ENCODE assay signal across 8 cellular contexts in genomic region chr6:169589699-169590257, GRCh38.
A peak's percentile ranks its signal among the peaks of the same experiment; 100 is the strongest.
DNase-seq lines count a peak whose midpoint lies in the region; ATAC-seq and TF ChIP-seq lines count a peak whose summit lies in the region.

No MANE protein-coding gene starts in this region.

- H3K4me1 ChIP-seq in BLaER1, result peaks cover 20% of the 10 kb centered on the region
- peaks cover 5% of the 10 kb centered on the region for H3K4me1 ChIP-seq in psoas muscle

- no peaks in the 10 kb centered on the region for H4K20me1 ChIP-seq in BLaER1

- H3K9me3 Mint-ChIP-seq in activated T-helper 17 cell treated with anti-CD3 and anti-CD28 coated beads, Interleukin-2, amount 50 U/mL, for 72 hours, result no peaks in the 10 kb centered on the region
- H3K9me3 Mint-ChIP-seq in natural killer cell, result no peaks in the 10 kb centered on the region

- H3K4me1 Mint-ChIP-seq in activated T-helper 17 cell treated with anti-CD3 and anti-CD28 coated beads, Interleukin-2, amount 50 U/mL, for 72 hours, result peaks cover 22% of the 10 kb centered on the region
- H3K4me1 Mint-ChIP-seq in natural killer cell, result peaks cover 20 to 46% of the 10 kb centered on the region in 2 donors

- H3K4me3 Mint-ChIP-seq in activated T-helper 17 cell treated with anti-CD3 and anti-CD28 coated beads, Interleukin-2, amount 50 U/mL, for 72 hours, result peak overlapping the region; percentile 28
- H3K4me3 Mint-ChIP-seq in natural killer cell, result peak overlapping the region; percentile 76

- no peak overlapping the region for H3K27ac ChIP-seq in BLaER1
- no peak overlapping the region for H3K27ac ChIP-seq in psoas muscle
- no peak overlapping the region for H3K27ac ChIP-seq in WERI-Rb-1

- WGBS in psoas muscle, 3 donors, result 68 to 75% (median 75%) methylated on average over 6 of the region's 6 CpGs

- no peaks in the 10 kb centered on the region for H3K36me3 Mint-ChIP-seq in activated T-helper 17 cell treated with anti-CD3 and anti-CD28 coated beads, Interleukin-2, amount 50 U/mL, for 72 hours (ENCODE audit: low read depth)
- no peaks in the 10 kb centered on the region for H3K36me3 Mint-ChIP-seq in natural killer cell

- H3K9me3 ChIP-seq in BLaER1 (peaks cover 18% of the 10 kb centered on the region), psoas muscle (peaks cover 1% of the 10 kb centered on the region), WERI-Rb-1 (ENCODE audit: severe bottlenecking) (no peaks in the 10 kb centered on the region)

- no peak for DNase-seq in natural killer cell
- no peak for DNase-seq in GM19238 (ENCODE audit: insufficient read length, low spot score)
- DNase-seq in psoas muscle, result no peak
- DNase-seq in WERI-Rb-1, result no peak

- H3K27me3 Mint-ChIP-seq in activated T-helper 17 cell treated with anti-CD3 and anti-CD28 coated beads, Interleukin-2, amount 50 U/mL, for 72 hours, result no peaks in the 10 kb centered on the region
- no peaks in the 10 kb centered on the region for H3K27me3 Mint-ChIP-seq in natural killer cell (ENCODE audit: low read depth in 2 of 2)

- ATAC-seq in GM19043 (IDR thresholded peaks at IDR 0.05; ENCODE audit: low read depth, unreplicated experiment), result peak; percentile 68
- ATAC-seq in HG03175 (IDR thresholded peaks at IDR 0.05; ENCODE audit: unreplicated experiment), result peak; percentile 77
- ATAC-seq in activated T-helper 17 cell treated with anti-CD3 and anti-CD28 coated beads, Interleukin-2, amount 50 U/mL, for 72 hours (replicated peaks), result peak; percentile 96
- ATAC-seq in natural killer cell, result peak; percentile 35 to 87 (median 86)
- ATAC-seq in psoas muscle, result no peak

- peak overlapping the region; percentile 84 for H3K27ac Mint-ChIP-seq in activated T-helper 17 cell treated with anti-CD3 and anti-CD28 coated beads, Interleukin-2, amount 50 U/mL, for 72 hours
- H3K27ac Mint-ChIP-seq in natural killer cell, result peak overlapping the region; percentile 86 to 93

- peaks cover 5% of the 10 kb centered on the region; the same call in 1 of the 2 replicates for H3K36me3 ChIP-seq in BLaER1
- no peaks in the 10 kb centered on the region for H3K36me3 ChIP-seq in psoas muscle (ENCODE audit: insufficient read depth in 1 of 2, low read depth in 1 of 2)
- no peaks in the 10 kb centered on the region for H3K36me3 ChIP-seq in WERI-Rb-1

- peak overlapping the region; percentile 36 for H3K4me2 ChIP-seq in BLaER1

- no peak overlapping the region for H3K4me3 ChIP-seq in BLaER1
- H3K4me3 ChIP-seq in psoas muscle, result no peak overlapping the region
- H3K4me3 ChIP-seq in WERI-Rb-1 (ENCODE audit: low read depth, low read length), result no peak overlapping the region

- TF ChIP-seq CTCF in natural killer cell (IDR thresholded peaks at IDR 0.05) (no peak), psoas muscle (IDR thresholded peaks at IDR 0.05) (no peak), WERI-Rb-1 (IDR thresholded peaks at IDR 0.05; ENCODE audit: low read depth, low read length) (no peak)

- no peak overlapping the region for H3K9ac ChIP-seq in BLaER1

- no peaks in the 10 kb centered on the region for H3K27me3 ChIP-seq in BLaER1
- no peaks in the 10 kb centered on the region for H3K27me3 ChIP-seq in psoas muscle (ENCODE audit: insufficient read depth in 3 of 3, low read length in 2 of 3)
- H3K27me3 ChIP-seq in WERI-Rb-1 (ENCODE audit: insufficient read depth, low read depth, severe bottlenecking), result no peaks in the 10 kb centered on the region

- intact Hi-C loops in natural killer cell (cut with micrococcal nuclease), result no loop called here
- intact Hi-C loops in psoas muscle (cut with DNase I), result no loop called here

Comparison
In these comparisons a context has a peak if more than half of its experiments do, and no peak if none do; other contexts are left out.
1. ATAC-seq: peak in GM19043 (single experiment), HG03175 (single experiment), activated T-helper 17 cell treated with anti-CD3 and anti-CD28 coated beads, Interleukin-2, amount 50 U/mL, for 72 hours (single experiment) and natural killer cell (3 of 3); none in psoas muscle (0 of 4).